Comparison of ENCODE assay signal across 8 cellular contexts in genomic region chr16:29789775-29790182, GRCh38. TPM values are rescaled to one million over a fixed set of nuclear protein-coding genes. Genes with fewer than 3 reads are reported as not detected.
DNase-seq lines count a peak whose midpoint lies in the region; ATAC-seq, FAIRE-seq and TF ChIP-seq lines count a peak whose summit lies in the region.

No MANE protein-coding gene starts in this region.

- H3K9me3 ChIP-seq in hepatocyte (ENCODE audit: low read depth), result no peaks in the 10 kb centered on the region

- 75% methylated on average over 20 of the region's 20 CpGs for WGBS in hepatocyte (ENCODE audit: low lambda C conversion rate, missing lambda C conversion rate)

- H3K4me1 Mint-ChIP-seq in stimulated activated effector memory CD8-positive, alpha-beta T cell treated with anti-CD3 and anti-CD28 coated beads, Interleukin-12 subunit alpha, Interleukin-12 subunit beta, amount 100 ng/mL, for 72 hours, result peaks cover 45% of the 10 kb centered on the region

- H3K9me2 ChIP-seq in hepatocyte (replicated peaks; ENCODE audit: insufficient read depth), result no peaks in the 10 kb centered on the region

- H3K9me3 Mint-ChIP-seq in stimulated activated effector memory CD8-positive, alpha-beta T cell treated with anti-CD3 and anti-CD28 coated beads, Interleukin-12 subunit alpha, Interleukin-12 subunit beta, amount 100 ng/mL, for 72 hours, result no peaks in the 10 kb centered on the region

- peak overlapping the region; percentile 91 for H3K27ac Mint-ChIP-seq in stimulated activated effector memory CD8-positive, alpha-beta T cell treated with anti-CD3 and anti-CD28 coated beads, Interleukin-12 subunit alpha, Interleukin-12 subunit beta, amount 100 ng/mL, for 72 hours

- peak overlapping the region; percentile 80 for H2AFZ ChIP-seq in hepatocyte

- H3K4me1 ChIP-seq in hepatocyte (ENCODE audit: insufficient read depth), result no peaks in the 10 kb centered on the region

- H3K27me3 ChIP-seq in hepatocyte, result no peaks in the 10 kb centered on the region

- peaks cover 35% of the 10 kb centered on the region for H3K36me3 Mint-ChIP-seq in stimulated activated effector memory CD8-positive, alpha-beta T cell treated with anti-CD3 and anti-CD28 coated beads, Interleukin-12 subunit alpha, Interleukin-12 subunit beta, amount 100 ng/mL, for 72 hours

- no peak for FAIRE-seq in GM19239 (lab: Jason Lieb, UNC)

- H3K79me2 ChIP-seq in hepatocyte, result peaks cover 40% of the 10 kb centered on the region

- TF ChIP-seq CTCF in WI38 (IDR thresholded peaks at IDR 0.05; ENCODE audit: low read depth, low read length) (no peak), hepatocyte (IDR thresholded peaks at IDR 0.05; ENCODE audit: poor library complexity) (no peak)

- peak overlapping the region; percentile 92 for H3K4me3 Mint-ChIP-seq in stimulated activated effector memory CD8-positive, alpha-beta T cell treated with anti-CD3 and anti-CD28 coated beads, Interleukin-12 subunit alpha, Interleukin-12 subunit beta, amount 100 ng/mL, for 72 hours

- no peak for ATAC-seq in stimulated activated effector memory CD8-positive, alpha-beta T cell treated with anti-CD3 and anti-CD28 coated beads, Interleukin-12 subunit alpha, Interleukin-12 subunit beta, amount 100 ng/mL, for 72 hours

- DNase-seq in DMS53 (lab: John Stamatoyannopoulos, UW), result peak; percentile 67
- DNase-seq in DMS53 treated with DMSO at 0.1 percent for 48 hours (lab: John Stamatoyannopoulos, UW; ENCODE audit: unreplicated experiment), result no peak
- no peak for DNase-seq in hepatocyte (ENCODE audit: low spot score)
- DNase-seq in stimulated activated effector memory CD8-positive, alpha-beta T cell treated with anti-CD3 and anti-CD28 coated beads, Interleukin-12 subunit alpha, Interleukin-12 subunit beta, amount 100 ng/mL, for 72 hours (ENCODE audit: low spot score in 2 of 2), result no peak
- DNase-seq in foreskin melanocyte, result no peak
- DNase-seq in GM19239 (ENCODE audit: insufficient read length, low spot score), result no peak
- DNase-seq in NCI-H2081 treated with DMSO at 0.1 percent for 48 hours (lab: John Stamatoyannopoulos, UW), result no peak

- H3K4me3 ChIP-seq in WI38 (ENCODE audit: low read depth, low read length), result peak overlapping the region; percentile 96
- peak overlapping the region; percentile 7 for H3K4me3 ChIP-seq in hepatocyte

- peak overlapping the region; percentile 85 for H3K4me2 ChIP-seq in hepatocyte

- H4K20me1 ChIP-seq in hepatocyte (ENCODE audit: insufficient read depth, poor library complexity, severe bottlenecking), result peaks cover 2% of the 10 kb centered on the region

- H3K27ac ChIP-seq in hepatocyte, result peak overlapping the region; percentile 92

- no peaks in the 10 kb centered on the region for H3K36me3 ChIP-seq in hepatocyte (replicated peaks; ENCODE audit: insufficient read depth, low read depth)

RNA-seq across cellular contexts. Expression of gene KIF22, which starts 0.8 kb away (rescaled TPM):
- total RNA-seq in hepatocyte, result 42.6 and 43.3 TPM in 2 replicates
- polyA plus RNA-seq in hepatocyte, result 42.5 and 44.5 TPM in 2 replicates

RNA-seq across cellular contexts. Expression of gene ZG16, which starts 11.7 kb away (rescaled TPM):
- 2.1 and 3.0 TPM in 2 replicates for total RNA-seq in hepatocyte
- 1.9 and 2.7 TPM in 2 replicates for polyA plus RNA-seq in hepatocyte

RNA-seq across cellular contexts. Expression of gene MAZ, which starts 16.6 kb away (rescaled TPM):
- 123 and 132 TPM in 2 replicates for total RNA-seq in hepatocyte
- polyA plus RNA-seq in hepatocyte, result 190 and 192 TPM in 2 replicates

RNA-seq across cellular contexts. Expression of gene PRRT2, which starts 22.2 kb away (rescaled TPM):
- 7.0 and 8.0 TPM in 2 replicates for total RNA-seq in hepatocyte
- 11.1 and 23.9 TPM in 2 replicates for polyA plus RNA-seq in hepatocyte

RNA-seq across cellular contexts. Expression of gene PAGR1, which starts 26.2 kb away (rescaled TPM):
- 31.6 and 39.3 TPM in 2 replicates for total RNA-seq in hepatocyte
- polyA plus RNA-seq in hepatocyte, result 48.5 and 53.4 TPM in 2 replicates
